ENCODE assay signal across 1 cellular context in the genomic region with DNA sequence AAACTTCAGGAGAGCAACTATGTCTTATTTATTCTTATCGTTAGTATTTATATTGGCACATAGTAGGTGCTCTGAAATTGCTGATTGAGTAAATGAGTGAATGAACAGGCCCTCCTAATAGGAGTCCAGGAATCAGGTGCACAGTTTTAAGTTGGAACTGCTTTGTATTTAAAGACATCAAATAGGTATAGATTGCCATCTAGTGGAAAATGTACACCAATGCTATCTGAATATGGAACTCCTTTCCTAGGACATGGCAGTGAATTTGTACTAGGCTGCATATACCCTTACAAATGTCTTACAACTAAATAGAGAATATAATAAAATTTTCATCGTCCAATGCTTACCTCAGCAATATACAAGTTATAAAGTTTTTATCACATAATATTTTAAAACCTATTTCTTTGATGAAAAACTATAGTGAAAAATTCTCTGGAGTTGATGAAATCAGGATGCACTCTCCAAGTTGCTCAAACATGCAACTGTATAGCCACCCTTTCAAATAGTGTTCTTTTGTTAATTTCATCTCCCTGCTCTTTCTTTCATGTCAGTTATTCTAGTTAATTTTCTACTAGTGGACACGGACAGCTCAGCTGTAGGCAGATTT.
TF ChIP-seq lines count a peak whose summit lies in the region.

No MANE protein-coding gene starts in this region.

TF ChIP-seq in GM23338, 12 proteins besides CTCF, POLR2A, EP300 and RAD21 (continued from another document):
- TF ChIP-seq, protein P1, sequence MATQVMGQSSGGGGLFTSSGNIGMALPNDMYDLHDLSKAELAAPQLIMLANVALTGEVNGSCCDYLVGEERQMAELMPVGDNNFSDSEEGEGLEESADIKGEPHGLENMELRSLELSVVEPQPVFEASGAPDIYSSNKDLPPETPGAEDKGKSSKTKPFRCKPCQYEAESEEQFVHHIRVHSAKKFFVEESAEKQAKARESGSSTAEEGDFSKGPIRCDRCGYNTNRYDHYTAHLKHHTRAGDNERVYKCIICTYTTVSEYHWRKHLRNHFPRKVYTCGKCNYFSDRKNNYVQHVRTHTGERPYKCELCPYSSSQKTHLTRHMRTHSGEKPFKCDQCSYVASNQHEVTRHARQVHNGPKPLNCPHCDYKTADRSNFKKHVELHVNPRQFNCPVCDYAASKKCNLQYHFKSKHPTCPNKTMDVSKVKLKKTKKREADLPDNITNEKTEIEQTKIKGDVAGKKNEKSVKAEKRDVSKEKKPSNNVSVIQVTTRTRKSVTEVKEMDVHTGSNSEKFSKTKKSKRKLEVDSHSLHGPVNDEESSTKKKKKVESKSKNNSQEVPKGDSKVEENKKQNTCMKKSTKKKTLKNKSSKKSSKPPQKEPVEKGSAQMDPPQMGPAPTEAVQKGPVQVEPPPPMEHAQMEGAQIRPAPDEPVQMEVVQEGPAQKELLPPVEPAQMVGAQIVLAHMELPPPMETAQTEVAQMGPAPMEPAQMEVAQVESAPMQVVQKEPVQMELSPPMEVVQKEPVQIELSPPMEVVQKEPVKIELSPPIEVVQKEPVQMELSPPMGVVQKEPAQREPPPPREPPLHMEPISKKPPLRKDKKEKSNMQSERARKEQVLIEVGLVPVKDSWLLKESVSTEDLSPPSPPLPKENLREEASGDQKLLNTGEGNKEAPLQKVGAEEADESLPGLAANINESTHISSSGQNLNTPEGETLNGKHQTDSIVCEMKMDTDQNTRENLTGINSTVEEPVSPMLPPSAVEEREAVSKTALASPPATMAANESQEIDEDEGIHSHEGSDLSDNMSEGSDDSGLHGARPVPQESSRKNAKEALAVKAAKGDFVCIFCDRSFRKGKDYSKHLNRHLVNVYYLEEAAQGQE (IDR thresholded peaks at IDR 0.05; ENCODE audit: unreplicated experiment): no peak
- TF ChIP-seq EZH2 (IDR thresholded peaks at IDR 0.05; ENCODE audit: low read depth, unreplicated experiment): no peak
